ENCODE assay signal across 8 cellular contexts in genomic region chr12:94147377-94147990, GRCh38. TPM values are rescaled to one million over a fixed set of nuclear protein-coding genes. Genes with fewer than 3 reads are reported as not detected.
A peak's percentile ranks its signal among the peaks of the same experiment; 100 is the strongest.
DNase-seq lines count a peak whose midpoint lies in the region; ATAC-seq and TF ChIP-seq lines count a peak whose summit lies in the region.

No MANE protein-coding gene starts in this region.

- peak overlapping the region; percentile 85 for H3K4me3 Mint-ChIP-seq in activated T-cell treated with anti-CD3 and anti-CD28 coated beads, Interleukin-2, amount 50 U/mL, for 4 hours
- H3K4me3 Mint-ChIP-seq in activated CD4-positive, alpha-beta memory T cell treated with anti-CD3 and anti-CD28 coated beads for 36 hours = peak overlapping the region; percentile 75

- H3K27me3 Mint-ChIP-seq in activated T-cell treated with anti-CD3 and anti-CD28 coated beads, Interleukin-2, amount 50 U/mL, for 4 hours (ENCODE audit: low read depth) = no peaks in the 10 kb centered on the region
- H3K27me3 Mint-ChIP-seq in activated CD4-positive, alpha-beta memory T cell treated with anti-CD3 and anti-CD28 coated beads for 36 hours = peaks cover 11% of the 10 kb centered on the region

- CTCF ChIA-PET in activated CD4-positive, alpha-beta memory T cell treated with anti-CD3 and anti-CD28 coated beads for 36 hours (lab: Charles Lee) = interaction anchor here (1.7 to 2.9 kb wide), 3 partner anchors 12 to 61 kb away, joined by 4 to 14 read pairs (median 13); no protein-coding TSS in a partner anchor

- POLR2A ChIA-PET in activated CD4-positive, alpha-beta memory T cell treated with anti-CD3 and anti-CD28 coated beads for 36 hours (lab: Charles Lee) = interaction anchor here (0.8 to 1.6 kb wide), 5 partner anchors 23 to 387 kb away, joined by 3 to 6 read pairs (median 3); no protein-coding TSS in a partner anchor

- H3K36me3 Mint-ChIP-seq in activated T-cell treated with anti-CD3 and anti-CD28 coated beads, Interleukin-2, amount 50 U/mL, for 4 hours (ENCODE audit: insufficient read depth) = no peaks in the 10 kb centered on the region
- H3K36me3 Mint-ChIP-seq in activated CD4-positive, alpha-beta memory T cell treated with anti-CD3 and anti-CD28 coated beads for 36 hours = no peaks in the 10 kb centered on the region

- H3K4me3 ChIP-seq in liver (ENCODE audit: low read depth in 1 of 3, low read length in 3 of 3) = peak overlapping the region; percentile 26 to 66 (median 28)
- peak overlapping the region; percentile 54 to 75 for H3K4me3 ChIP-seq in testis

- WGBS in liver = 63% methylated on average over 13 of the region's 13 CpGs
- WGBS in testis, 2 donors = 37 to 43% methylated on average over 10 to 13 of the region's 13 CpGs

- TF ChIP-seq RAD21 in liver (IDR thresholded peaks at IDR 0.05) = no peak

- H3K27ac ChIP-seq in liver (ENCODE audit: low read depth in 1 of 2, low read length in 2 of 2) = no peak overlapping the region
- H3K27ac ChIP-seq in testis = peak overlapping the region; percentile 48 to 63

- TF ChIP-seq CTCF in liver (IDR thresholded peaks at IDR 0.05; ENCODE audit: low read depth, low read length, missing input control) (no peak), testis (IDR thresholded peaks at IDR 0.05) (no peak)

- H3K27ac Mint-ChIP-seq in activated CD4-positive, alpha-beta memory T cell treated with anti-CD3 and anti-CD28 coated beads for 36 hours = peak overlapping the region; percentile 38

- no peaks in the 10 kb centered on the region for H3K9me3 Mint-ChIP-seq in activated T-cell treated with anti-CD3 and anti-CD28 coated beads, Interleukin-2, amount 50 U/mL, for 4 hours
- H3K9me3 Mint-ChIP-seq in activated CD4-positive, alpha-beta memory T cell treated with anti-CD3 and anti-CD28 coated beads for 36 hours = no peaks in the 10 kb centered on the region

- intact Hi-C loops in activated CD4-positive, alpha-beta memory T cell treated with anti-CD3 and anti-CD28 coated beads for 36 hours (cut with micrococcal nuclease) = no loop called here
- intact Hi-C loops in testis (cut with DNase I; ENCODE audit: low total_unique reads) = no loop called here

- peaks cover 27% of the 10 kb centered on the region for H3K4me1 Mint-ChIP-seq in activated T-cell treated with anti-CD3 and anti-CD28 coated beads, Interleukin-2, amount 50 U/mL, for 4 hours (ENCODE audit: low read depth)
- H3K4me1 Mint-ChIP-seq in activated CD4-positive, alpha-beta memory T cell treated with anti-CD3 and anti-CD28 coated beads for 36 hours (ENCODE audit: low read depth) = peaks cover 18% of the 10 kb centered on the region

- TF ChIP-seq POLR2A in testis (IDR thresholded peaks at IDR 0.05) = no peak

- no peak overlapping the region for H3K9ac ChIP-seq in liver (ENCODE audit: low read depth in 1 of 2, low read length in 2 of 2)

- H3K4me1 ChIP-seq in liver (ENCODE audit: control insufficient read depth in 4 of 4, insufficient read depth in 4 of 4, low read length in 3 of 4) = peaks cover 9 to 41% (median 36%) of the 10 kb centered on the region in 4 donors
- H3K4me1 ChIP-seq in testis = peaks cover 20% of the 10 kb centered on the region

- peaks cover 0 to 4% (median 1%) of the 10 kb centered on the region in 4 donors for H3K27me3 ChIP-seq in liver (ENCODE audit: control insufficient read depth in 4 of 4, insufficient read depth in 4 of 4, low read length in 3 of 4)
- no peaks in the 10 kb centered on the region for H3K27me3 ChIP-seq in testis

- ATAC-seq in activated T-cell treated with anti-CD3 and anti-CD28 coated beads, Interleukin-2, amount 50 U/mL, for 4 hours = no peak
- no peak for ATAC-seq in HG03135 (IDR thresholded peaks at IDR 0.05; ENCODE audit: unreplicated experiment)
- ATAC-seq in HG03342 (IDR thresholded peaks at IDR 0.05; ENCODE audit: unreplicated experiment) = no peak

- no peaks in the 10 kb centered on the region for H3K9me3 ChIP-seq in liver (ENCODE audit: control insufficient read depth in 4 of 4, low read length in 3 of 4)
- H3K9me3 ChIP-seq in testis = no peaks in the 10 kb centered on the region

- H3K36me3 ChIP-seq in liver (ENCODE audit: control insufficient read depth in 4 of 4, insufficient read depth in 3 of 4, low read depth in 1 of 4, low read length in 3 of 4) = no peaks in the 10 kb centered on the region
- H3K36me3 ChIP-seq in testis (ENCODE audit: low read depth, missing control alignments) = no peaks in the 10 kb centered on the region

- DNase-seq in activated T-cell treated with anti-CD3 and anti-CD28 coated beads, Interleukin-2, amount 50 U/mL, for 4 hours = no peak
- DNase-seq in activated T-cell treated with anti-CD3 and anti-CD28 coated beads, Interleukin-2, amount 50 U/mL, for 48 hours = no peak
- DNase-seq in activated CD4-positive, alpha-beta memory T cell treated with anti-CD3 and anti-CD28 coated beads for 36 hours = no peak
- DNase-seq in testis (no peak), EL (no peak)

TF ChIP-seq in liver, 16 proteins besides CTCF, POLR2A, EP300 and RAD21:
- no peak for TF ChIP-seq JUND (IDR thresholded peaks at IDR 0.05)
- TF ChIP-seq FOXA1 (IDR thresholded peaks at IDR 0.05) = no peak
- no peak for TF ChIP-seq GABPA (IDR thresholded peaks at IDR 0.05 in 1 of 2, conservative IDR thresholded peaks at IDR 0.05 in 1 of 2)
- no peak for TF ChIP-seq FOXA2 (IDR thresholded peaks at IDR 0.05)
- TF ChIP-seq SP1 (IDR thresholded peaks at IDR 0.05) = no peak
- TF ChIP-seq REST (IDR thresholded peaks at IDR 0.05) = no peak
- TF ChIP-seq RXRA (IDR thresholded peaks at IDR 0.05) = no peak
- TF ChIP-seq HNF4G (IDR thresholded peaks at IDR 0.05) = no peak
- no peak for TF ChIP-seq HNF4A (conservative IDR thresholded peaks at IDR 0.05)
- TF ChIP-seq TAF1 (conservative IDR thresholded peaks at IDR 0.05) = no peak
- no peak for TF ChIP-seq YY1 (IDR thresholded peaks at IDR 0.05)
- TF ChIP-seq NR2F2 (IDR thresholded peaks at IDR 0.05) = no peak
- TF ChIP-seq MAX (IDR thresholded peaks at IDR 0.05) = no peak
- TF ChIP-seq EGR1 (IDR thresholded peaks at IDR 0.05; ENCODE audit: low read depth in 2 of 2) = no peak
- no peak for TF ChIP-seq ATF3 (IDR thresholded peaks at IDR 0.05)
- TF ChIP-seq ZBTB33 (IDR thresholded peaks at IDR 0.05) = no peak

RNA-seq across cellular contexts. Expression of gene PLXNC1, which starts 0.9 kb away (rescaled TPM):
- 1 to 10 TPM; 3.1 to 6.9 (median 3.2) TPM for total RNA-seq in activated T-cell treated with anti-CD3 and anti-CD28 coated beads, Interleukin-2, amount 50 U/mL, for 4 hours
- 1 to 10 TPM; 5.7 to 6.2 TPM for total RNA-seq in activated CD4-positive, alpha-beta memory T cell treated with anti-CD3 and anti-CD28 coated beads for 36 hours
- total RNA-seq in liver (10 to 100 TPM in 1 of 2 donors, 1 to 10 TPM in 1; 5.7 to 12.0 TPM), testis (100 to 1,000 TPM in 1 of 2 donors, 10 to 100 TPM in 1; 96.5 to 201 TPM)
- polyA plus RNA-seq in liver (under 1 TPM; 0.71 to 0.87 TPM), testis (ENCODE audit: insufficient read depth, low read depth, low replicate concordance) (36.5 TPM)

Comparison
In these comparisons a context has a peak if more than half of its experiments do, and no peak if none do; other contexts are left out.
1. H3K27ac ChIP-seq: peak in testis (2 of 2); none in liver (0 of 2).
2. RNA of gene PLXNC1, which starts 0.9 kb away (total RNA-seq): 96.5 to 201 TPM in testis; 5.7 to 12.0 TPM in liver, 5.7 to 6.2 TPM in activated CD4-positive, alpha-beta memory T cell treated with anti-CD3 and anti-CD28 coated beads for 36 hours and 3.1 to 6.9 TPM in activated T-cell treated with anti-CD3 and anti-CD28 coated beads, Interleukin-2, amount 50 U/mL, for 4 hours; every median in the first group is over 4 times any median in the second.